19 cellular contexts compared by ENCODE assay signal in the genomic region with DNA sequence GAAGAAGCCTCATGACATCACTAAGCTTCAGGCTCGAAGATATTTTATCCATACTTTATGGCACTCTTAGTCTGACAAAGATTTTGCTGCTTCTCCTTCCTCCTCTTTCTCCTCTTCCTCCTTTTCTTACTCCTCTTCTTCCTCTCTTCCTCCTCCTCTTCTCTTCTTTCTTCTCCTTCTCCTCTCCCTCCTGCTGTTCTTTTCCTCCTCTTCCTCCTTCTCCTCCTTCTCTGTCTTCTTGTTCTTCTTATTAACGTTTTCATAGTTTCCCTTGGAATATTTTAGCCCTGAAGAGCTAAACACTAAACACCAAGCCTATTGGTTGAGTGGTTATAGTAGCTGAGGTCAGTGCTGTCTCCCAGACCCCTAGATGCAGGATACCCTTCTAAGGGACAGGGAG.
DNase-seq lines count a peak whose midpoint lies in the region; ATAC-seq, FAIRE-seq and TF ChIP-seq lines count a peak whose summit lies in the region.
"Had no signal": no experiment of that assay in that cellular context is flagged by ENCODE, and none has a peak within 500 bp of the region (broad histone marks: within the 10 kb centered on the region; RNA-seq: fewer than 3 reads in every experiment).

No MANE protein-coding gene starts in this region.

- TF ChIP-seq CTCF in HEK293 (tag by site-specific recombination; IDR thresholded peaks at IDR 0.05) (no peak), K562 (IDR thresholded peaks at IDR 0.05 in 2 of 3, conservative IDR thresholded peaks at IDR 0.05 in 1 of 3; ENCODE audit: insufficient read depth in 2 of 3, low read depth in 1 of 3, low read length in 3 of 3) (no peak), neural progenitor cell (IDR thresholded peaks at IDR 0.05) (no peak), ascending aorta (IDR thresholded peaks at IDR 0.05) (no peak), Caco-2 (IDR thresholded peaks at IDR 0.05; ENCODE audit: insufficient read depth in 1 of 2, low read depth in 1 of 2, low read length in 1 of 2, severe bottlenecking in 1 of 2, unreplicated experiment in 1 of 2) (no peak)

- TF ChIP-seq POLR2A in K562 (conservative IDR thresholded peaks at IDR 0.05): no peak

- FAIRE-seq in K562 (lab: Jason Lieb, UNC): no peak
- FAIRE-seq: GM12891, GM19239 had no signal

- DNase-seq in K562 (ENCODE audit: extremely low read depth in 1 of 4, low spot score in 3 of 4) (no peak), neural progenitor cell (ENCODE audit: low spot score) (no peak), OCI-M1 (lab: John Stamatoyannopoulos, UW) (no peak), ascending aorta (ENCODE audit: low spot score in 2 of 2) (no peak), Caco-2 (no peak)
- DNase-seq: Calu3; CD4-positive, CD25-positive, alpha-beta regulatory T cell; CD8-positive, alpha-beta T cell; DMS53; DMS79 treated with DMSO at 0.1 percent for 48 hours; GF-D8; GOT3; H7; HCEC 1CT had no signal

- H3F3A ChIP-seq in neural progenitor cell (ENCODE audit: low read depth): no peaks in the 10 kb centered on the region

- H3K27me3 ChIP-seq in K562 (ENCODE audit: control insufficient read depth in 2 of 2, insufficient read depth in 2 of 2, low read length in 2 of 2) (no peaks in the 10 kb centered on the region), neural progenitor cell (no peaks in the 10 kb centered on the region), ascending aorta (no peaks in the 10 kb centered on the region), Caco-2 (replicated peaks; ENCODE audit: control insufficient read depth, insufficient read depth, low read length) (no peaks in the 10 kb centered on the region)
- H3K27me3 ChIP-seq: BLaER1 had no signal

- ATAC-seq in K562: no peak
- ATAC-seq: CD8-positive, alpha-beta T cell had no signal

- no peaks in the 10 kb centered on the region for H3K36me3 Mint-ChIP-seq in neural progenitor cell
- no peaks in the 10 kb centered on the region for H3K36me3 Mint-ChIP-seq in Caco-2 (ENCODE audit: insufficient read depth, unreplicated experiment)
- H3K36me3 Mint-ChIP-seq: CD4-positive, CD25-positive, alpha-beta regulatory T cell; CD8-positive, alpha-beta T cell had no signal

- H3K4me3 Mint-ChIP-seq in neural progenitor cell (no peak overlapping the region), Caco-2 (ENCODE audit: unreplicated experiment) (no peak overlapping the region)
- H3K4me3 Mint-ChIP-seq: CD4-positive, CD25-positive, alpha-beta regulatory T cell; CD8-positive, alpha-beta T cell had no signal

- peaks cover 2% of the 10 kb centered on the region; the same call in 1 of the 2 replicates for H3K9me3 ChIP-seq in HEK293 (ENCODE audit: control insufficient read depth, insufficient read depth, low read depth, low read length)
- H3K9me3 ChIP-seq in K562 (replicated peaks; ENCODE audit: control insufficient read depth, insufficient read depth, low read depth, low read length): no peaks in the 10 kb centered on the region
- H3K9me3 ChIP-seq in neural progenitor cell (ENCODE audit: low read depth): peaks cover 13% of the 10 kb centered on the region
- no peaks in the 10 kb centered on the region for H3K9me3 ChIP-seq in ascending aorta
- no peaks in the 10 kb centered on the region for H3K9me3 ChIP-seq in Caco-2

- H3K4me1 Mint-ChIP-seq in neural progenitor cell (peaks cover 10% of the 10 kb centered on the region), Caco-2 (ENCODE audit: low read depth, unreplicated experiment) (no peaks in the 10 kb centered on the region)
- H3K4me1 Mint-ChIP-seq: CD4-positive, CD25-positive, alpha-beta regulatory T cell had no signal

- BruUV-seq in K562 (replicated peaks; lab: Mats Ljungman, UMichigan): no TSS peak
- BruUV-seq in Caco-2 (replicated peaks; lab: Mats Ljungman, UMichigan): no TSS peak

- H3K27me3 Mint-ChIP-seq in neural progenitor cell (ENCODE audit: insufficient read depth, low read depth): no peaks in the 10 kb centered on the region
- H3K27me3 Mint-ChIP-seq in Caco-2 (ENCODE audit: insufficient read depth, unreplicated experiment): no peaks in the 10 kb centered on the region

- H2AFZ ChIP-seq in K562 (ENCODE audit: low read depth, low read length) (no peak overlapping the region), neural progenitor cell (replicated peaks) (peak overlapping the region; percentile 27)

- in situ Hi-C loops in K562 (cut with MboI): no loop called here

- no peaks in the 10 kb centered on the region for H3K9me1 ChIP-seq in K562 (ENCODE audit: control insufficient read depth, insufficient read depth, low read length)

- H3K4me2 ChIP-seq in K562 (ENCODE audit: insufficient read depth, low read length) (no peak overlapping the region), neural progenitor cell (no peak overlapping the region)
- H3K4me2 ChIP-seq: BLaER1 had no signal

- CTCF ChIA-PET in HEK293 (lab: Yijun Ruan, JAX) (interaction anchor here (0.6 kb wide), 1 partner anchor 17 kb away, joined by 3 read pairs; no protein-coding TSS in a partner anchor), K562 (lab: Yijun Ruan, JAX; ENCODE audit: low intra/inter-chr PET ratio) (no interaction called here), Caco-2 (lab: Charles Lee) (no interaction called here)

- H3K4me3 ChIP-seq in HEK293 (ENCODE audit: low read depth, low read length) (no peak overlapping the region), K562 (no peak overlapping the region), neural progenitor cell (no peak overlapping the region), ascending aorta (no peak overlapping the region), Caco-2 (ENCODE audit: low read depth, low read length) (no peak overlapping the region)
- H3K4me3 ChIP-seq: BLaER1 had no signal

- 0% methylated on average over 2 of the region's 2 CpGs for WGBS in K562 (ENCODE audit: insufficient coverage, low coverage, missing lambda C conversion rate)

- no peak overlapping the region for H3K9ac ChIP-seq in K562 (ENCODE audit: insufficient read depth in 1 of 2, low read depth in 2 of 2, low read length in 2 of 2)
- no peak overlapping the region for H3K9ac ChIP-seq in neural progenitor cell
- H3K9ac ChIP-seq: BLaER1 had no signal

- peak overlapping the region; percentile 56; the same call in 1 of the 2 replicates for H3K27ac ChIP-seq in HEK293 (ENCODE audit: extremely low read depth, low read depth, low read length)
- H3K27ac ChIP-seq in K562 (ENCODE audit: extremely low read depth, low read depth, low read length): no peak overlapping the region
- H3K27ac ChIP-seq in neural progenitor cell: no peak overlapping the region
- H3K27ac ChIP-seq in ascending aorta: no peak overlapping the region
- H3K27ac ChIP-seq: BLaER1, C4-2B had no signal

- no peak for TF ChIP-seq EP300 in K562 (IDR thresholded peaks at IDR 0.05; ENCODE audit: low read length)

- no peak for TF ChIP-seq RAD21 in K562 (CRISPR knock-in tag; conservative IDR thresholded peaks at IDR 0.05 in 1 of 2, IDR thresholded peaks at IDR 0.05 in 1 of 2)

- H3K9me3 Mint-ChIP-seq in neural progenitor cell (peaks cover 20% of the 10 kb centered on the region), Caco-2 (ENCODE audit: unreplicated experiment) (no peaks in the 10 kb centered on the region)

- H3K27ac Mint-ChIP-seq in neural progenitor cell: no peak overlapping the region
- no peak overlapping the region for H3K27ac Mint-ChIP-seq in Caco-2 (ENCODE audit: unreplicated experiment)
- H3K27ac Mint-ChIP-seq: CD4-positive, CD25-positive, alpha-beta regulatory T cell; CD8-positive, alpha-beta T cell had no signal

- POLR2A ChIA-PET in HEK293 (lab: Yijun Ruan, JAX) (no interaction called here), K562 (lab: Yijun Ruan, JAX) (no interaction called here), Caco-2 (lab: Charles Lee) (no interaction called here)

- intact Hi-C loops in K562 (cut with micrococcal nuclease): no loop called here
- intact Hi-C loops in ascending aorta (cut with DNase I): no loop called here
- intact Hi-C loops in Caco-2 (cut with micrococcal nuclease; ENCODE audit: unreplicated experiment): no loop called here

- H3K79me2 ChIP-seq in K562 (ENCODE audit: control insufficient read depth, insufficient read depth, low read length) (no peaks in the 10 kb centered on the region), neural progenitor cell (ENCODE audit: low read depth) (no peaks in the 10 kb centered on the region)

- no peaks in the 10 kb centered on the region for H3K36me3 ChIP-seq in HEK293 (ENCODE audit: control insufficient read depth in 2 of 2, insufficient read depth in 1 of 2, low read length in 2 of 2)
- no peaks in the 10 kb centered on the region for H3K36me3 ChIP-seq in K562 (ENCODE audit: control insufficient read depth, insufficient read depth, low read length)
- H3K36me3 ChIP-seq in neural progenitor cell: no peaks in the 10 kb centered on the region
- H3K36me3 ChIP-seq in ascending aorta: no peaks in the 10 kb centered on the region
- H3K36me3 ChIP-seq in Caco-2 (ENCODE audit: control insufficient read depth, insufficient read depth, low read length): no peaks in the 10 kb centered on the region
- H3K36me3 ChIP-seq: BLaER1 had no signal

- H4K20me1 ChIP-seq in K562 (replicated peaks; ENCODE audit: control insufficient read depth, insufficient read depth, low read length) (no peaks in the 10 kb centered on the region), neural progenitor cell (ENCODE audit: low read depth) (no peaks in the 10 kb centered on the region)
- H4K20me1 ChIP-seq: BLaER1 had no signal

- peaks cover 15% of the 10 kb centered on the region for H3K4me1 ChIP-seq in HEK293 (ENCODE audit: control insufficient read depth, insufficient read depth, low read length)
- H3K4me1 ChIP-seq in K562 (replicated peaks in 1 of 2; ENCODE audit: control insufficient read depth in 2 of 2, insufficient read depth in 2 of 2, low read length in 2 of 2): no peaks in the 10 kb centered on the region
- no peaks in the 10 kb centered on the region for H3K4me1 ChIP-seq in neural progenitor cell
- H3K4me1 ChIP-seq in ascending aorta: peaks cover 0 to 4% of the 10 kb centered on the region in 2 donors
- H3K4me1 ChIP-seq in Caco-2: no peaks in the 10 kb centered on the region

TF ChIP-seq in HEK293, 187 proteins besides CTCF, POLR2A, EP300 and RAD21 (continues in another document):
- TF ChIP-seq ZBTB17 (tag by site-specific recombination; IDR thresholded peaks at IDR 0.05): 0 out of 2 replicates have a peak, but pooled peaks have one; percentile 9

TF ChIP-seq in K562, 482 proteins besides CTCF, POLR2A, EP300 and RAD21 (continues in another document):
- TF ChIP-seq NRF1 (conservative IDR thresholded peaks at IDR 0.05 in 1 of 2, IDR thresholded peaks at IDR 0.05 in 1 of 2): no peak
- TF ChIP-seq MEF2A (IDR thresholded peaks at IDR 0.05; ENCODE audit: control insufficient read depth, low read depth, low read length): no peak

Comparison
In these comparisons a context has a peak if more than half of its experiments do, and no peak if none do; other contexts are left out.
1. Of the 44 proteins assayed by ChIP-seq in both K562 and HEK293: peak only in K562: none; only in HEK293: ZBTB17; in both: none; in neither: 43.